In the genomic region with DNA sequence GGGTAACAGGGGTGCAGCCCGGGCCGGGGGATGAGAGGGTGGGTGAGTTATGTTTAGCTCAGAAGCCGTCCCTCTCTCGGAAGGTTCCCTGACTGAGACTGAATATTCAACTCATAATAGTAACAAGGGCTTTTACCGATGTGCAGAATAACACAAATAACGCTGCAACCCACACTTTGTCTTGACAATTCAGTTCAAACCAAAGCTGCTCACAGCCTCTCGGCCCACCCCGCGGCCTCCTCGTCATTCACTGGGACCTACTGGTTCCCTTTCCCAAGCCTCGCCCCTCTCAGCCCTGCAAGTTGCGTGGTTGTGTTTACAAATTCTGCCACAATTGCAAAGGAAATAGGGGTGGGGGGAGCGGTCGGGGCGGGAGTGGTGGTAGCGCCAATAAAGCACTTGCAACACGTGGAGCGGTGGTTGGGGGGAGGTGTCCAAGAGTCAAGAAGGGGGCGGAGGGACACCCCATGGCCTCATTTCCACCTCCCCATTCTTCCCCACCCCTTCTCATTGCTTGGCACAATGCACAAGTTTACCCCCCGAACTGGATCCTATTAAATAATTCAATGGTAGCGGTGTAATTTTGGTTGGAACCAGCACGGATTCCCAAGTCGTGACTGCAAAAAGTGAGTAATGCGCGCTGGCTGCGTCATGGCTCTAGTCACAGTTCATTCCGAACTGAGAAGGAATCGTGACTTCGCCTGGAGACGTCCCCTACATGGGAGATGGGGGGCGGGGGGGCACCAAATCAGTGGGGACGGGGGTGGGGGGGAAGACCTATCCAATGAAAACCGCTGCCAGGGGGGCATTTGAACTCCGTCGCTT, we compare ENCODE assay signal across 8 cellular contexts.
DNase-seq lines count a peak whose midpoint lies in the region; ATAC-seq and TF ChIP-seq lines count a peak whose summit lies in the region.

No MANE protein-coding gene starts in this region.

- no peak for TF ChIP-seq CTCF in Peyer's patch (IDR thresholded peaks at IDR 0.05)
- TF ChIP-seq CTCF in gastrocnemius medialis (IDR thresholded peaks at IDR 0.05 in 4 of 5, conservative IDR thresholded peaks at IDR 0.05 in 1 of 5): no peak

- H3K4me1 ChIP-seq in GM23248 (ENCODE audit: insufficient read depth): peaks cover 20% of the 10 kb centered on the region
- peaks cover 0 to 55% (median 12%) of the 10 kb centered on the region in 4 donors for H3K4me1 ChIP-seq in Peyer's patch
- H3K4me1 ChIP-seq in gastrocnemius medialis: peaks cover 46 to 64% of the 10 kb centered on the region in 2 donors

- peak overlapping the region; percentile 90 for H3K4me2 ChIP-seq in GM23248 (ENCODE audit: unreplicated experiment)

- intact Hi-C loops in gastrocnemius medialis (cut with DNase I; ENCODE audit: low total_unique reads): loop anchor here (10.0 kb wide), 2 partner anchors 106 to 256 kb away; partner anchors contain the start of gene HSD17B12

- no peaks in the 10 kb centered on the region for H3K9me3 ChIP-seq in GM23248 (ENCODE audit: low read depth)
- no peaks in the 10 kb centered on the region for H3K9me3 ChIP-seq in Peyer's patch
- no peaks in the 10 kb centered on the region for H3K9me3 ChIP-seq in gastrocnemius medialis

- peak; percentile 90 for DNase-seq in GM23248
- no peak for DNase-seq in Peyer's patch
- peak; percentile 14 for DNase-seq in epithelial cell of prostate (ENCODE audit: low read depth, low spot score)
- DNase-seq in gastrocnemius medialis: no peak
- DNase-seq in CD1c-positive myeloid dendritic cell (ENCODE audit: extremely low spot score): no peak
- no peak for DNase-seq in cerebellar nuclear complex (lab: John Stamatoyannopoulos, UW)

- H4K20me1 ChIP-seq in GM23248 (ENCODE audit: insufficient read depth): no peaks in the 10 kb centered on the region

- H3K4me3 ChIP-seq in GM23248 (peak overlapping the region; percentile 77), Peyer's patch (peak overlapping the region in 3 of 4 donors; percentile 42 to 56 (median 53)), gastrocnemius medialis (peak overlapping the region; percentile 61 to 71 (median 64))

- no peaks in the 10 kb centered on the region for H3K79me2 ChIP-seq in GM23248 (ENCODE audit: insufficient read depth)

- peak overlapping the region; percentile 82; the same call in 1 of the 2 replicates for H2AFZ ChIP-seq in GM23248

- WGBS in GM23248 (ENCODE audit: low coverage in 1 of 2, low lambda C conversion rate in 2 of 2, missing lambda C conversion rate in 2 of 2), 2 experiments: 2 to 5% methylated on average over 26 to 32 of the region's 35 CpGs

- ATAC-seq in gastrocnemius medialis (no peak), GM21717 (IDR thresholded peaks at IDR 0.05; ENCODE audit: unreplicated experiment) (no peak), GM21390 (IDR thresholded peaks at IDR 0.05; ENCODE audit: unreplicated experiment) (no peak)

- H3K27ac ChIP-seq in GM23248 (no peak overlapping the region), Peyer's patch (no peak overlapping the region), epithelial cell of prostate (no peak overlapping the region), gastrocnemius medialis (no peak overlapping the region)

- peaks cover 25% of the 10 kb centered on the region for H3K27me3 ChIP-seq in GM23248 (replicated peaks; ENCODE audit: insufficient read depth)
- peaks cover 0 to 69% of the 10 kb centered on the region in 2 donors for H3K27me3 ChIP-seq in Peyer's patch
- H3K27me3 ChIP-seq in gastrocnemius medialis: peaks cover 91 to 95% (median 91%) of the 10 kb centered on the region in 3 donors

- H3F3A ChIP-seq in GM23248 (ENCODE audit: insufficient read depth): peaks cover 3% of the 10 kb centered on the region; the same call in 1 of the 2 replicates

- TF ChIP-seq POLR2A in Peyer's patch (IDR thresholded peaks at IDR 0.05) (no peak), gastrocnemius medialis (IDR thresholded peaks at IDR 0.05) (no peak)

- no peaks in the 10 kb centered on the region for H3K9me2 ChIP-seq in GM23248 (ENCODE audit: insufficient read depth)

- H3K36me3 ChIP-seq in GM23248 (ENCODE audit: low read depth) (no peaks in the 10 kb centered on the region), Peyer's patch (no peaks in the 10 kb centered on the region), gastrocnemius medialis (no peaks in the 10 kb centered on the region)

- in situ Hi-C loops in GM23248 (cut with MboI) (no loop called here), gastrocnemius medialis (cut with MboI; ENCODE audit: low sequenced_read_pairs in 4 of 4) (loop anchor here in 1 of 4 donors (10.0 kb wide), 1 partner anchor 136 kb away; no protein-coding TSS in a partner anchor)

- H3K9ac ChIP-seq in GM23248: peak overlapping the region; percentile 64; the same call in 1 of the 2 replicates

Comparison
In these comparisons a context has a peak if more than half of its experiments do, and no peak if none do; other contexts are left out.
1. DNase-seq: peak in GM23248 (single experiment) and epithelial cell of prostate (single experiment); none in Peyer's patch (0 of 3), gastrocnemius medialis (0 of 2), CD1c-positive myeloid dendritic cell (single experiment) and cerebellar nuclear complex (0 of 2).
2. Peak in every context shown above with its lines, with median percentiles within 50 percentile points of each other: H3K4me3 ChIP-seq.